In genomic region chr6:42129360-42129676, GRCh38 we compare ENCODE assay signal across 3 cellular contexts.
TF ChIP-seq lines count a peak whose summit lies in the region.

No MANE protein-coding gene starts in this region.

TF ChIP-seq in HepG2, 621 proteins besides CTCF, POLR2A, EP300 and RAD21:
- TF ChIP-seq SPEN (CRISPR knock-in tag; IDR thresholded peaks at IDR 0.05; ENCODE audit: low read depth) (no peak), ZNF629 (CRISPR knock-in tag; conservative IDR thresholded peaks at IDR 0.05) (peak; percentile 70; the same call in 1 of the 2 replicates), CSRNP2 (CRISPR knock-in tag; conservative IDR thresholded peaks at IDR 0.05; ENCODE audit: low read depth) (no peak)

TF ChIP-seq in H1, 55 proteins besides CTCF, POLR2A, EP300 and RAD21:
- TF ChIP-seq SAP30 (IDR thresholded peaks at IDR 0.05; ENCODE audit: insufficient read depth, insufficient replicate concordance, low read length) (no peak), CHD2 (IDR thresholded peaks at IDR 0.05; ENCODE audit: low read length) (no peak)

TF ChIP-seq in SK-N-SH, 30 proteins besides CTCF, POLR2A, EP300 and RAD21:
- TF ChIP-seq FOSL2 (IDR thresholded peaks at IDR 0.05; ENCODE audit: borderline replicate concordance, low read depth) (no peak), IRF3 (IDR thresholded peaks at IDR 0.05; ENCODE audit: low read depth, low read length) (no peak), NRF1 (IDR thresholded peaks at IDR 0.05; ENCODE audit: low read depth, low read length) (no peak), MAX (IDR thresholded peaks at IDR 0.05; ENCODE audit: low read depth) (no peak), GATA2 (CRISPR knock-in tag; IDR thresholded peaks at IDR 0.05) (no peak), REST (IDR thresholded peaks at IDR 0.05; ENCODE audit: low read depth, low read length) (no peak)
